13 cellular contexts compared by ENCODE assay signal in the genomic region with DNA sequence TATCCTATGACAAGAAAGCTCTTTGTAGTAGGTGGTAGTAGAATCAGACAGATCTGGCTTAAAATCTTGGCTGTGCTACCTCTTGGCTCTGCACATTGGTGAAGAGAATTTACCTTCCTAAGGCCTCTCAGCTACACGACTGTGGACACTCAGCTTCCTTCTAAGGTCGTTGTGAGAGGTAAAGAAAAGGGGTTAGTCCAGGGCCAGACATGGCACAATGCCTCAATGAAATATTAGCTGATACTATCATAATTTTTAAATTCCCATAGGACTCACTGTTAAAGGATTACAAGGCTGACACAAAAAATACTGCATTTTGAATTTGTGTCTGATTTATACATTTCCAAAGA.
A peak's percentile ranks its signal among the peaks of the same experiment; 100 is the strongest.
DNase-seq lines count a peak whose midpoint lies in the region; ATAC-seq, FAIRE-seq and TF ChIP-seq lines count a peak whose summit lies in the region.
"Had no signal": no experiment of that assay in that cellular context is flagged by ENCODE, and none has a peak within 500 bp of the region (broad histone marks: within the 10 kb centered on the region; RNA-seq: fewer than 3 reads in every experiment).

No MANE protein-coding gene starts in this region.

- H3F3A ChIP-seq in neural progenitor cell (ENCODE audit: low read depth), result peaks cover 6% of the 10 kb centered on the region

- FAIRE-seq in HTR-8/SVneo (lab: Jason Lieb, UNC), result no peak

- H3K9ac ChIP-seq in neural progenitor cell, result no peak overlapping the region

- H3K27me3 ChIP-seq in cardiac muscle cell, result no peaks in the 10 kb centered on the region
- no peaks in the 10 kb centered on the region for H3K27me3 ChIP-seq in esophagus (ENCODE audit: control insufficient read depth in 1 of 2, insufficient read depth in 2 of 2, low read length in 2 of 2)
- no peaks in the 10 kb centered on the region for H3K27me3 ChIP-seq in neural progenitor cell
- H3K27me3 ChIP-seq in upper lobe of right lung, result no peaks in the 10 kb centered on the region

- peaks cover 13% of the 10 kb centered on the region for H3K36me3 Mint-ChIP-seq in neural progenitor cell

- H3K27me3 Mint-ChIP-seq in neural progenitor cell (ENCODE audit: insufficient read depth, low read depth), result no peaks in the 10 kb centered on the region

- H3K27ac ChIP-seq in cardiac muscle cell, result peak overlapping the region; percentile 87
- peak overlapping the region; percentile 81 to 96 for H3K27ac ChIP-seq in esophagus (ENCODE audit: low read depth in 2 of 2, low read length in 1 of 2)
- H3K27ac ChIP-seq in neural progenitor cell, result no peak overlapping the region
- H3K27ac ChIP-seq in upper lobe of right lung, result peak overlapping the region; percentile 85
- H3K27ac ChIP-seq: SK-N-MC had no signal

- peaks cover 5% of the 10 kb centered on the region for H3K9me3 Mint-ChIP-seq in neural progenitor cell
- H3K9me3 Mint-ChIP-seq: activated T-helper 2 cell treated with anti-CD3 and anti-CD28 coated beads, Interferon-gamma antibody, Interleukin-2, Interleukin-4, amounts not matched to agents 10 μg/mL and 5 μg/mL and 100 μg/mL, durations not matched to agents 14 hours and 24 hours and 36 hours had no signal

- DNase-seq in cardiac muscle cell (ENCODE audit: low read depth in 1 of 2, low spot score in 1 of 2), result no peak
- no peak for DNase-seq in Right ventricle myocardium inferior (ENCODE audit: missing footprints)
- DNase-seq in neural progenitor cell (ENCODE audit: low spot score), result no peak
- DNase-seq in upper lobe of right lung, result no peak
- no peak for DNase-seq in HTR-8/SVneo (ENCODE audit: insufficient read length, low spot score)
- DNase-seq in activated CD4-positive, alpha-beta T cell treated with anti-CD3 and anti-CD28 coated beads for 48 hours, result no peak
- DNase-seq: DMS153, NCI-H510A treated with DMSO at 0.1 percent for 48 hours had no signal

- WGBS in esophagus, 2 donors, result 28 to 32% methylated on average over 2 of the region's 2 CpGs

- ATAC-seq in Right ventricle myocardium inferior (no peak), upper lobe of right lung (no peak), GM19397 (IDR thresholded peaks at IDR 0.05; ENCODE audit: unreplicated experiment) (no peak)
- ATAC-seq: activated CD4-positive, CD25-positive, alpha-beta regulatory T cell treated with anti-CD3 and anti-CD28 coated beads, Interleukin-2, amount 50 U/mL, for 24 hours had no signal

- H4K20me1 ChIP-seq in neural progenitor cell (ENCODE audit: low read depth), result peaks cover 99% of the 10 kb centered on the region

- no peak overlapping the region for H3K4me2 ChIP-seq in neural progenitor cell

- intact Hi-C loops in Right ventricle myocardium inferior (cut with DNase I) (loop anchor here (5.0 kb wide), 1 partner anchor 56 kb away; no protein-coding TSS in a partner anchor), upper lobe of right lung (cut with DNase I) (no loop called here)

- peaks cover 40% of the 10 kb centered on the region for H3K4me1 Mint-ChIP-seq in neural progenitor cell

- H3K27ac Mint-ChIP-seq in neural progenitor cell, result peak overlapping the region; percentile 80
- H3K27ac Mint-ChIP-seq: activated T-helper 2 cell treated with anti-CD3 and anti-CD28 coated beads, Interferon-gamma antibody, Interleukin-2, Interleukin-4, amounts not matched to agents 10 μg/mL and 5 μg/mL and 100 μg/mL, durations not matched to agents 14 hours and 24 hours and 36 hours had no signal

- TF ChIP-seq CTCF in cardiac muscle cell (IDR thresholded peaks at IDR 0.05; ENCODE audit: low read depth, low read length) (no peak), neural progenitor cell (IDR thresholded peaks at IDR 0.05) (no peak), upper lobe of right lung (IDR thresholded peaks at IDR 0.05) (no peak)

- H3K4me3 Mint-ChIP-seq in neural progenitor cell, result no peak overlapping the region

- H3K4me3 ChIP-seq in cardiac muscle cell, result no peak overlapping the region
- H3K4me3 ChIP-seq in esophagus (ENCODE audit: low read depth in 1 of 2, low read length in 2 of 2), result no peak overlapping the region
- H3K4me3 ChIP-seq in neural progenitor cell, result no peak overlapping the region
- no peak overlapping the region for H3K4me3 ChIP-seq in upper lobe of right lung
- H3K4me3 ChIP-seq: SK-N-MC had no signal

- no peaks in the 10 kb centered on the region for H3K9me3 ChIP-seq in cardiac muscle cell (ENCODE audit: low read depth)
- no peaks in the 10 kb centered on the region for H3K9me3 ChIP-seq in esophagus (ENCODE audit: control insufficient read depth in 2 of 2, insufficient read depth in 1 of 2, low read depth in 1 of 2, low read length in 1 of 2)
- no peaks in the 10 kb centered on the region for H3K9me3 ChIP-seq in neural progenitor cell (ENCODE audit: low read depth)
- H3K9me3 ChIP-seq in upper lobe of right lung, result no peaks in the 10 kb centered on the region

- peaks cover 40% of the 10 kb centered on the region for H3K4me1 ChIP-seq in cardiac muscle cell (ENCODE audit: low read depth)
- peaks cover 4 to 11% of the 10 kb centered on the region in 2 donors for H3K4me1 ChIP-seq in esophagus (ENCODE audit: control insufficient read depth in 2 of 2, insufficient read depth in 2 of 2, low read length in 1 of 2)
- H3K4me1 ChIP-seq in neural progenitor cell, result peaks cover 50% of the 10 kb centered on the region
- peaks cover 31% of the 10 kb centered on the region for H3K4me1 ChIP-seq in upper lobe of right lung

- H2AFZ ChIP-seq in neural progenitor cell (replicated peaks), result no peak overlapping the region

- H3K79me2 ChIP-seq in neural progenitor cell (ENCODE audit: low read depth), result peaks cover 98% of the 10 kb centered on the region

- H3K36me3 ChIP-seq in cardiac muscle cell, result no peaks in the 10 kb centered on the region
- H3K36me3 ChIP-seq in esophagus (ENCODE audit: control insufficient read depth in 2 of 2, insufficient read depth in 2 of 2, low read length in 1 of 2), result no peaks in the 10 kb centered on the region
- no peaks in the 10 kb centered on the region for H3K36me3 ChIP-seq in neural progenitor cell
- no peaks in the 10 kb centered on the region for H3K36me3 ChIP-seq in upper lobe of right lung
